Comparison of ENCODE assay signal across 12 cellular contexts in genomic region chr2:118103963-118104942, GRCh38. TPM values are rescaled to one million over a fixed set of nuclear protein-coding genes. Genes with fewer than 3 reads are reported as not detected.
DNase-seq lines count a peak whose midpoint lies in the region; ATAC-seq and TF ChIP-seq lines count a peak whose summit lies in the region.
"Had no signal": no experiment of that assay in that cellular context is flagged by ENCODE, and none has a peak within 500 bp of the region (broad histone marks: within the 10 kb centered on the region; RNA-seq: fewer than 3 reads in every experiment).

No MANE protein-coding gene starts in this region.

- intact Hi-C loops in colonic mucosa (cut with DNase I), result no loop called here

- TF ChIP-seq CTCF in GM12864 (IDR thresholded peaks at IDR 0.05; ENCODE audit: low read depth, low read length, missing control alignments) (no peak), colonic mucosa (IDR thresholded peaks at IDR 0.05) (no peak)

- DNase-seq in GM12864 (ENCODE audit: low read depth) (peak; percentile 44), MV-4-11 (lab: John Stamatoyannopoulos, UW) (peak; percentile 65), HuH-7 (ENCODE audit: low spot score) (no peak), colonic mucosa (no peak), SIG-M5 treated with dmso at 0.1 percent for 504 hours (lab: John Stamatoyannopoulos, UW; ENCODE audit: unreplicated experiment) (no peak)
- no peak for DNase-seq in stimulated activated CD4-positive, alpha-beta T cell treated with anti-CD3 and anti-CD28 coated beads, Interleukin-15, amount 100 ng/mL, for 24 hours
- DNase-seq: H9, NCI-H2029 had no signal

- no peaks in the 10 kb centered on the region for H3K27me3 ChIP-seq in colonic mucosa

- peak; percentile 99 for ATAC-seq in GM19328 (IDR thresholded peaks at IDR 0.05; ENCODE audit: unreplicated experiment)
- peak; percentile 99 for ATAC-seq in HG02852 (IDR thresholded peaks at IDR 0.05; ENCODE audit: unreplicated experiment)
- ATAC-seq: SK-N-SH treated with all-trans-retinoic acid at 6 μM for 48 hours had no signal

- H3K4me3 ChIP-seq in GM12864 (ENCODE audit: low read depth, low read length) (peak overlapping the region; percentile 6), colonic mucosa (no peak overlapping the region)

- H3K9ac ChIP-seq in colonic mucosa (ENCODE audit: low read depth in 2 of 2, low read length in 2 of 2), result no peak overlapping the region

- H3K4me1 ChIP-seq in colonic mucosa, result no peaks in the 10 kb centered on the region

- H3K27ac ChIP-seq in colonic mucosa, result no peak overlapping the region
- H3K27ac ChIP-seq: C4-2B had no signal

- H3K9me3 ChIP-seq in colonic mucosa, result no peaks in the 10 kb centered on the region

- H3K36me3 ChIP-seq in colonic mucosa, result no peaks in the 10 kb centered on the region

RNA-seq across cellular contexts. Expression of gene INSIG2, which starts 16.0 kb away (rescaled TPM):
- total RNA-seq in colonic mucosa, result 10 to 100 TPM; 12.8 to 47.0 TPM

Comparison
In these comparisons a context has a peak if more than half of its experiments do, and no peak if none do; other contexts are left out.
1. DNase-seq: peak in GM12864 (single experiment) and MV-4-11 (single experiment); none in stimulated activated CD4-positive, alpha-beta T cell treated with anti-CD3 and anti-CD28 coated beads, Interleukin-15, amount 100 ng/mL, for 24 hours (single experiment), HuH-7 (single experiment), colonic mucosa (single experiment) and SIG-M5 treated with dmso at 0.1 percent for 504 hours (single experiment).